10 cellular contexts compared by ENCODE assay signal in genomic region chrX:140712413-140713173, GRCh38. TPM values are rescaled to one million over a fixed set of nuclear protein-coding genes. Genes with fewer than 3 reads are reported as not detected.
A peak's percentile ranks its signal among the peaks of the same experiment; 100 is the strongest.
DNase-seq lines count a peak whose midpoint lies in the region; ATAC-seq lines count a peak whose summit lies in the region.
"Had no signal": no experiment of that assay in that cellular context is flagged by ENCODE, and none has a peak within 500 bp of the region (broad histone marks: within the 10 kb centered on the region; RNA-seq: fewer than 3 reads in every experiment).

No MANE protein-coding gene starts in this region.

- H3K36me3 ChIP-seq in iPS-15b (ENCODE audit: control insufficient read depth, insufficient read depth, low read length), result peaks cover 2% of the 10 kb centered on the region
- H3K36me3 ChIP-seq: neutrophil, Peyer's patch had no signal

- peak overlapping the region; percentile 38 for H3K4me3 ChIP-seq in iPS-15b (ENCODE audit: low read depth, low read length)
- peak overlapping the region; percentile 22 for H3K4me3 ChIP-seq in skeletal muscle cell (ENCODE audit: low read depth, low read length)

- H3K9me3 ChIP-seq in iPS-15b (ENCODE audit: control insufficient read depth, insufficient read depth, low read length), result no peaks in the 10 kb centered on the region
- H3K9me3 ChIP-seq: neutrophil, Peyer's patch had no signal

- H3K27me3 Mint-ChIP-seq in stimulated activated memory B cell treated with anti-CD40 and anti-IgM and Interleukin-4, amounts not matched to agents 10 μg/mL and 1 μg/mL and 100 μg/mL, for 72 hours, result peaks cover 6% of the 10 kb centered on the region

- H3K9ac ChIP-seq in iPS-15b (ENCODE audit: low read depth, low read length), result no peak overlapping the region

- H3K36me3 Mint-ChIP-seq in stimulated activated memory B cell treated with anti-CD40 and anti-IgM and Interleukin-4, amounts not matched to agents 10 μg/mL and 1 μg/mL and 100 μg/mL, for 72 hours, result no peaks in the 10 kb centered on the region

- peaks cover 10% of the 10 kb centered on the region for H3K4me1 ChIP-seq in iPS-15b (ENCODE audit: control insufficient read depth, insufficient read depth, low read length)
- H3K4me1 ChIP-seq: Peyer's patch had no signal

- peak; percentile 68 for DNase-seq in M059J (ENCODE audit: low read depth)
- DNase-seq in amniotic epithelial cell (ENCODE audit: low read depth), result peak; percentile 45
- peak; percentile 49 for DNase-seq in skeletal muscle cell (ENCODE audit: low read depth)
- DNase-seq in NK-92 treated with Interleukin-12 subunit alpha and Interleukin-12 subunit beta, amount 100 ng/mL, for 24 hours (lab: John Stamatoyannopoulos, UW), result no peak

- H3K27ac Mint-ChIP-seq in stimulated activated memory B cell treated with anti-CD40 and anti-IgM and Interleukin-4, amounts not matched to agents 10 μg/mL and 1 μg/mL and 100 μg/mL, for 72 hours, result no peak overlapping the region

- H3K4me1 Mint-ChIP-seq in stimulated activated memory B cell treated with anti-CD40 and anti-IgM and Interleukin-4, amounts not matched to agents 10 μg/mL and 1 μg/mL and 100 μg/mL, for 72 hours, result no peaks in the 10 kb centered on the region

- ATAC-seq in GM18858 (IDR thresholded peaks at IDR 0.05; ENCODE audit: unreplicated experiment), result peak; percentile 63
- no peak for ATAC-seq in stimulated activated memory B cell treated with anti-CD40 and anti-IgM and Interleukin-4, amounts not matched to agents 10 μg/mL and 1 μg/mL and 100 μg/mL, for 72 hours
- ATAC-seq in GM21360 (IDR thresholded peaks at IDR 0.05; ENCODE audit: unreplicated experiment), result no peak

- H3K27me3 ChIP-seq in iPS-15b (ENCODE audit: control insufficient read depth, insufficient read depth, low read length), result no peaks in the 10 kb centered on the region
- H3K27me3 ChIP-seq: Peyer's patch had no signal

- H3K4me3 Mint-ChIP-seq in stimulated activated memory B cell treated with anti-CD40 and anti-IgM and Interleukin-4, amounts not matched to agents 10 μg/mL and 1 μg/mL and 100 μg/mL, for 72 hours, result no peak overlapping the region

- no peaks in the 10 kb centered on the region for H3K9me3 Mint-ChIP-seq in stimulated activated memory B cell treated with anti-CD40 and anti-IgM and Interleukin-4, amounts not matched to agents 10 μg/mL and 1 μg/mL and 100 μg/mL, for 72 hours

RNA-seq across cellular contexts. Expression of gene LINC00632, which starts 3.0 kb away (rescaled TPM):
- 20.7 and 22.6 TPM in 2 replicates for total RNA-seq in M059J (2014; rRNA removed; shearing (Covaris generic))
